Comparison of ENCODE assay signal across 8 cellular contexts in the genomic region with DNA sequence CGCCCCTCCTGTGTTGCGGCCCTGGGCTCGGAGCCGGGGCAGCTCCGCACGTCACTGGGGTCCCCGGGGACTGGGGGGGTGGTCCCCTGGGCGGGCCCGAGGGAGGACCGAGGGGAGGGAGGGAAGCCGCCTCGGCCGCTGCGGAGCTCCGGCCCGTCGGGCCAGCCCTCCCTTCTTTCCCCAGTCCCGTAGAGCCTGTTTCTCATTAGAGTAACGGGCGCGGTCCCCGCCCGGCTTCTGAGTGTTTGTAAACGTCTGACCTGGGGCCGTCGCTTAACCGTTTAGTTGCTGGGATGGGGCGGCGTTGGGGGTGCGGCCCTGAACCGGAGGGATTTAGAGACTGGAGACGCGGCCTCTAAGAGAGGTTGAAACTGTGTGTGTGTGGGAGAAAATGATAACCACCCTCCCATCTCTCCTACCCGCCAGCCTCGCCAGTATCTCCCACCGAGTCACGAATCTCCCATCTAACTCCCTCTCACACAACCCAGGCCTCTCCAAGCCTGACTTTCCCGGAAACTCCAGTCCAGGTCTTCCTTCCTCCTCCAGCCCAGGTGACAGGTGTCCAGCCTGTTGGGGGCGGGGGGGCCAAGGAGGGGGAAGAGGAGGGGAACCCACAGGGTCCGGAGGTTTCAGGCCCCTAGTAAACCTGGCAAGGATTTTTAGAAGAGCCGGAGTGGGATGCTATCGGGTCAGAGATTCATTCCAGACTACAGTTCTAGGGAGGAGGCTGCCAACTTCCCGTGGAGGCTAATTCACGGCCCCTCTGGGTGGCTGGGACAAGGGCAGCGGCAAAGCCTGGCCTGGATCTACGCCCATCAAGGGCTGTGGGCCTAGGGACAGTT. TPM values are rescaled to one million over a fixed set of nuclear protein-coding genes. Genes with fewer than 3 reads are reported as not detected.
DNase-seq lines count a peak whose midpoint lies in the region; ATAC-seq and TF ChIP-seq lines count a peak whose summit lies in the region.

No MANE protein-coding gene starts in this region.

- peak overlapping the region; percentile 79 for H3K9ac ChIP-seq in SK-N-MC (ENCODE audit: insufficient read length)

- ATAC-seq in left lobe of liver: peak; percentile 49

- H3K9me3 ChIP-seq in HAP-1 (no peaks in the 10 kb centered on the region), MG63 (no peaks in the 10 kb centered on the region), SK-N-MC (ENCODE audit: low read depth, low read length) (no peaks in the 10 kb centered on the region)

- peak; percentile 68 for DNase-seq in activated effector memory CD4-positive, alpha-beta T cell treated with anti-CD3 and anti-CD28 coated beads, Interleukin-2, amount 50 U/mL, for 16 hours
- DNase-seq in activated effector memory CD4-positive, alpha-beta T cell treated with Interleukin-2 at 50 U/mL for 16 hours: no peak
- DNase-seq in HAP-1 (ENCODE audit: low spot score in 2 of 2): peak; percentile 82 to 94
- DNase-seq in MG63: peak; percentile 87
- DNase-seq in SK-N-MC (ENCODE audit: low read depth, low spot score): peak; percentile 57
- peak in 5 of 10 donors; percentile 18 to 90 (median 45) for DNase-seq in dorsolateral prefrontal cortex
- DNase-seq in left lobe of liver (ENCODE audit: low spot score): peak; percentile 55
- DNase-seq in stimulated activated CD8-positive, alpha-beta memory T cell treated with anti-CD3 and anti-CD28 coated beads, Interleukin-2, amount 100 ng/mL, for 48 hours (ENCODE audit: low read depth in 2 of 2): peak; percentile 15 to 17

- H3K4me3 ChIP-seq in HAP-1 (peak overlapping the region; percentile 50), MG63 (peak overlapping the region; percentile 61), SK-N-MC (peak overlapping the region; percentile 96), dorsolateral prefrontal cortex (peak overlapping the region; percentile 7 to 71 (median 53))

- H3K36me3 ChIP-seq in HAP-1 (replicated peaks) (no peaks in the 10 kb centered on the region), MG63 (no peaks in the 10 kb centered on the region), SK-N-MC (ENCODE audit: insufficient read depth, low read length) (no peaks in the 10 kb centered on the region; the same call in 1 of the 2 replicates)

- in situ Hi-C loops in HAP-1 (cut with MboI; ENCODE audit: low sequenced_read_pairs): no loop called here

- TF ChIP-seq CTCF in dorsolateral prefrontal cortex (IDR thresholded peaks at IDR 0.05 in 54 of 56, conservative IDR thresholded peaks at IDR 0.05 in 2 of 56; ENCODE audit: low read depth in 1 of 56, partially characterized antibody in 56 of 56): no peak

- H3K27ac ChIP-seq in SK-N-MC (peak overlapping the region; percentile 97), dorsolateral prefrontal cortex (peak overlapping the region in 57 of 59 donors; percentile 12 to 90 (median 76))

- H3K27me3 ChIP-seq in HAP-1 (ENCODE audit: low read depth): no peaks in the 10 kb centered on the region
- no peaks in the 10 kb centered on the region for H3K27me3 ChIP-seq in MG63
- peaks cover 0 to 17% (median 0%) of the 10 kb centered on the region in 45 donors for H3K27me3 ChIP-seq in dorsolateral prefrontal cortex

- H3K4me1 ChIP-seq in HAP-1: peaks cover 14% of the 10 kb centered on the region

- intact Hi-C loops in dorsolateral prefrontal cortex (cut with DNase I): loop anchor here (5.0 kb wide), 2 partner anchors 50 to 65 kb away; no protein-coding TSS in a partner anchor

RNA-seq across cellular contexts. Expression of a gene that starts 1.1 kb away (rescaled TPM):
- 4.9 and 14.5 TPM in 2 replicates for total RNA-seq in MG63 (2014; rRNA removed; shearing (Covaris generic); ENCODE audit: low replicate concordance)
- total RNA-seq in dorsolateral prefrontal cortex (10 to 100 TPM in 118 of 120 experiments, 1 to 10 TPM in 2; 7.6 to 62.6 (median 19.4) TPM), left lobe of liver (1.4 TPM)

RNA-seq across cellular contexts. Expression of a gene that starts 27.1 kb away (rescaled TPM):
- total RNA-seq in MG63 (2014; rRNA removed; shearing (Covaris generic); ENCODE audit: low replicate concordance): not detected in 2 replicates
- total RNA-seq in dorsolateral prefrontal cortex (1 to 10 TPM in 90 of 120 experiments, under 1 TPM in 28, not detected in 2; 0.23 to 5.4 (median 1.5) TPM), left lobe of liver (0.68 TPM)

RNA-seq across cellular contexts. Expression of a gene that starts 31.9 kb away (rescaled TPM):
- total RNA-seq in MG63 (2014; rRNA removed; shearing (Covaris generic); ENCODE audit: low replicate concordance): 0.30 TPM in 1 of 2 replicates, not detected in the other
- total RNA-seq in dorsolateral prefrontal cortex (10 to 100 TPM in 9 of 120 experiments, 1 to 10 TPM in 111; 2.3 to 15.3 (median 6.3) TPM), left lobe of liver (2.3 TPM)

RNA-seq across cellular contexts. Expression of a gene that starts 32.0 kb away (rescaled TPM):
- not detected in 2 replicates for total RNA-seq in MG63 (2014; rRNA removed; shearing (Covaris generic); ENCODE audit: low replicate concordance)
- total RNA-seq in dorsolateral prefrontal cortex (10 to 100 TPM in 49 of 120 experiments, 1 to 10 TPM in 71; 2.6 to 21.6 (median 8.7) TPM), left lobe of liver (5.5 TPM)

RNA-seq across cellular contexts. Expression of a gene that starts 55.6 kb away (rescaled TPM):
- 1.4 and 1.5 TPM in 2 replicates for total RNA-seq in MG63 (2014; rRNA removed; shearing (Covaris generic); ENCODE audit: low replicate concordance)
- 1 to 10 TPM; 1.1 to 7.0 (median 2.7) TPM for total RNA-seq in dorsolateral prefrontal cortex
- 7.2 TPM for total RNA-seq in left lobe of liver
